In the genomic region with DNA sequence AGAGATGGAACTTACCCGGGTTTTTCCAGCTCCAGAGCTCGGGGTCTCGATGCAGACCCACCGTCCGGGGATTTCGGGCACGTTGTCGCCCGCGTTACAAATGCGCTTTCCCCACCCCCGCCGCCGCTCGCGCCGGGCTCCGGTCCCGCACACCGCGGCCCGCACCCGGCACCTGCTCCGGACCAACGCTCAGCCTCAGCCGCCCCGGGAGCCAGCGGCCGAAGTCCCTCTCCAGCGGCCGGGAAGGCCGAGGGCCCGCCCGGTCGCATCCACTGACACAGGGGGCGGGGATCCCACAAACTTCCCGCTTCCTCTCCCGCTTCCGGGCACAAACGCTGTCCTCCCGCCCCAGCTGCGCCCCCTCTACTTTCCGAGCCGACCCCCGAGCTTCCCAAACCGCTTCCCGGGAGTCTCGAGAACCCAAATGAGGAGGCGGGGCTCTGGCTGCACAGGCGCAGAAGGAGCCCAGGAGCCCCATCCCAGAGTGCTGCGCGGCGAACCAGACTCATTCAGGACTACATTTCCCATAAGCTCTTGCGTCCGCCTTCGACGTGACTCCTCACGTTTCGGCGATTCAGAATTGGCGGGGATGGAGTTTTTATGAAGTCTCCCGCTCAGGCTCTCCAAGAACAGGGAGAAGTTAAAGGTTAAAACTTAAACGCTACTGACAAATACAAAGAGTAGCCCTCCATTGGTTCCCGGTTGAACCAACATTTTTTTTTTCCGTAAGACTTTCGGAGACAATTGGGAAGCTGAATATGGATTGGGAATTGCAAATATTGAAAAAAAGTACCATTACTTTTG, we compare ENCODE assay signal across 8 cellular contexts. TPM values are rescaled to one million over a fixed set of nuclear protein-coding genes. Genes with fewer than 3 reads are reported as not detected.
DNase-seq lines count a peak whose midpoint lies in the region; ATAC-seq and TF ChIP-seq lines count a peak whose summit lies in the region.

A gene (minus strand): TSS at position 442 of the 804 bp plus-strand sequence. CDS start 2,553 bp downstream, outside the sequence.

- TSS peak; percentile 40 for BruUV-seq in Caco-2 (replicated peaks; lab: Mats Ljungman, UMichigan)

- H3K27me3 ChIP-seq in Caco-2 (replicated peaks; ENCODE audit: control insufficient read depth, insufficient read depth, low read length) = no peaks in the 10 kb centered on the region
- no peaks in the 10 kb centered on the region for H3K27me3 ChIP-seq in HUES48 (ENCODE audit: control insufficient read depth, insufficient read depth, low read length)
- H3K27me3 ChIP-seq in NT2/D1 (ENCODE audit: insufficient read depth, insufficient read length) = no peaks in the 10 kb centered on the region

- WGBS in mesodermal cell (ENCODE audit: insufficient coverage in 2 of 2), 2 experiments = 1 to 2% methylated on average over 42 to 54 of the region's 66 CpGs

- H3K4me3 Mint-ChIP-seq in Caco-2 (ENCODE audit: unreplicated experiment) = peak within 1 kb of the TSS; percentile 98
- peak within 1 kb of the TSS; percentile 99 for H3K4me3 Mint-ChIP-seq in endothelial cell (ENCODE audit: unreplicated experiment)

- H3K9ac ChIP-seq in HUES48 (ENCODE audit: low read depth, low read length) (peak within 1 kb of the TSS; percentile 57), NT2/D1 (ENCODE audit: insufficient read length, low read depth) (peak within 1 kb of the TSS; percentile 79)

- TF ChIP-seq CTCF in Caco-2 (IDR thresholded peaks at IDR 0.05; ENCODE audit: insufficient read depth in 1 of 2, low read depth in 1 of 2, low read length in 1 of 2, severe bottlenecking in 1 of 2, unreplicated experiment in 1 of 2) (no peak), endothelial cell (IDR thresholded peaks at IDR 0.05; ENCODE audit: unreplicated experiment) (no peak)

- CTCF ChIA-PET in Caco-2 (lab: Charles Lee) = interaction anchor here (0.6 to 1.0 kb wide), 2 partner anchors 21 to 647 kb away, joined by 9 to 11 read pairs; a partner anchor contains a TSS

- intact Hi-C loops in Caco-2 (cut with micrococcal nuclease; ENCODE audit: unreplicated experiment) = loop anchor here (10.0 kb wide), 1 partner anchor 409 kb away; no protein-coding TSS in a partner anchor

- peaks cover 34% of the 10 kb centered on the region for H3K4me1 Mint-ChIP-seq in Caco-2 (ENCODE audit: low read depth, unreplicated experiment)
- peaks cover 17% of the 10 kb centered on the region for H3K4me1 Mint-ChIP-seq in endothelial cell (ENCODE audit: unreplicated experiment)

- DNase-seq in Caco-2 (peak; percentile 93 to 95), NT2/D1 (ENCODE audit: low read depth, low spot score) (peak; percentile 96), endothelial cell (ENCODE audit: low spot score) (peak; percentile 89)
- DNase-seq in activated CD8-positive, alpha-beta memory T cell treated with anti-CD3 and anti-CD28 coated beads, Interleukin-2, amount 50 U/mL, for 24 hours (ENCODE audit: extremely low read depth) = peak; percentile 62
- DNase-seq in stimulated activated CD8-positive, alpha-beta memory T cell treated with anti-CD3 and anti-CD28 coated beads, Interleukin-15, amount 100 ng/mL, for 24 hours (ENCODE audit: low read depth) = peak; percentile 42

- POLR2A ChIA-PET in Caco-2 (lab: Charles Lee) = interaction anchor here (0.6 to 0.7 kb wide), 2 partner anchors 511 to 779 kb away, joined by 3 to 6 read pairs; a partner anchor contains a TSS

- peak; percentile 91 for ATAC-seq in GM21381 (IDR thresholded peaks at IDR 0.05; ENCODE audit: unreplicated experiment)

- peaks cover 6% of the 10 kb centered on the region; the same call in 1 of the 2 replicates for H3K9me3 ChIP-seq in Caco-2
- no peaks in the 10 kb centered on the region for H3K9me3 ChIP-seq in HUES48 (ENCODE audit: control insufficient read depth, insufficient read depth, low read length)
- 0 out of 2 replicates have a peak, but pooled peaks cover 5% of the 10 kb centered on the region for H3K9me3 ChIP-seq in NT2/D1 (ENCODE audit: insufficient read depth, low read length)
- peaks cover 3% of the 10 kb centered on the region for H3K9me3 ChIP-seq in mesodermal cell (ENCODE audit: control insufficient read depth, low read length)

- H3K9me3 Mint-ChIP-seq in Caco-2 (ENCODE audit: unreplicated experiment) (no peaks in the 10 kb centered on the region), endothelial cell (ENCODE audit: unreplicated experiment) (no peaks in the 10 kb centered on the region)

- H3K36me3 Mint-ChIP-seq in Caco-2 (ENCODE audit: insufficient read depth, unreplicated experiment) (peaks cover 18% of the 10 kb centered on the region), endothelial cell (ENCODE audit: low read depth, unreplicated experiment) (peaks cover 14% of the 10 kb centered on the region)

- peak within 1 kb of the TSS; percentile 74 for H3K27ac ChIP-seq in HUES48 (ENCODE audit: low read depth, low read length)
- H3K27ac ChIP-seq in mesodermal cell (ENCODE audit: low read depth, low read length, severe bottlenecking) = peak within 1 kb of the TSS; percentile 41

- H3K4me3 ChIP-seq in Caco-2 (ENCODE audit: low read depth, low read length) = peak within 1 kb of the TSS; percentile 72
- peak within 1 kb of the TSS; percentile 88 for H3K4me3 ChIP-seq in HUES48 (ENCODE audit: low read depth, low read length)
- H3K4me3 ChIP-seq in NT2/D1 (ENCODE audit: insufficient read length, low read depth) = peak within 1 kb of the TSS; percentile 66
- H3K4me3 ChIP-seq in mesodermal cell (ENCODE audit: extremely low read depth, insufficient read depth, low read length, poor library complexity, severe bottlenecking) = peak within 1 kb of the TSS; percentile 73

- no peaks in the 10 kb centered on the region for H3K27me3 Mint-ChIP-seq in Caco-2 (ENCODE audit: insufficient read depth, unreplicated experiment)
- peaks cover 3% of the 10 kb centered on the region for H3K27me3 Mint-ChIP-seq in endothelial cell (ENCODE audit: unreplicated experiment)

- H3K36me3 ChIP-seq in Caco-2 (ENCODE audit: control insufficient read depth, insufficient read depth, low read length) = no peaks in the 10 kb centered on the region
- no peaks in the 10 kb centered on the region for H3K36me3 ChIP-seq in HUES48 (ENCODE audit: control insufficient read depth, insufficient read depth, low read length)
- peaks cover 6% of the 10 kb centered on the region for H3K36me3 ChIP-seq in NT2/D1 (ENCODE audit: insufficient read depth, insufficient read length, low read length)
- H3K36me3 ChIP-seq in mesodermal cell (ENCODE audit: control insufficient read depth, insufficient read depth, low read length) = peaks cover 8% of the 10 kb centered on the region

- H3K4me1 ChIP-seq in Caco-2 (peaks cover 34% of the 10 kb centered on the region), HUES48 (ENCODE audit: control insufficient read depth, insufficient read depth, low read length) (peaks cover 26% of the 10 kb centered on the region; the same call in 1 of the 2 replicates), NT2/D1 (ENCODE audit: insufficient read depth, insufficient read length) (peaks cover 9% of the 10 kb centered on the region), mesodermal cell (ENCODE audit: control insufficient read depth, insufficient read depth, low read length, poor library complexity, severe bottlenecking) (peaks cover 23% of the 10 kb centered on the region)

- H3K27ac Mint-ChIP-seq in Caco-2 (ENCODE audit: unreplicated experiment) = peak within 1 kb of the TSS; percentile 98
- peak within 1 kb of the TSS; percentile 93 for H3K27ac Mint-ChIP-seq in endothelial cell (ENCODE audit: unreplicated experiment)

RNA-seq across cellular contexts. Expression of the gene that starts here (rescaled TPM):
- 8.1 and 10.3 TPM in 2 replicates for total RNA-seq in Caco-2 (2022)
- 6.5 TPM for total RNA-seq in endothelial cell (ENCODE audit: unreplicated experiment)
- polyA plus RNA-seq in mesodermal cell (2013, experiment 1 of 2) = 2.4 TPM
- 1.1 TPM for polyA plus RNA-seq in mesodermal cell (2013, experiment 2 of 2)

Comparison
In these comparisons a context has a peak if more than half of its experiments do, and no peak if none do; other contexts are left out.
1. Peak in every context shown above with its lines: DNase-seq, ATAC-seq, H3K4me3 ChIP-seq and H3K27ac ChIP-seq.
2. DNase-seq: peak in every context shown above with its lines; median percentile 96 in NT2/D1; 94 in Caco-2; 89 in endothelial cell; 62 in activated CD8-positive, alpha-beta memory T cell treated with anti-CD3 and anti-CD28 coated beads, Interleukin-2, amount 50 U/mL, for 24 hours; 42 in stimulated activated CD8-positive, alpha-beta memory T cell treated with anti-CD3 and anti-CD28 coated beads, Interleukin-15, amount 100 ng/mL, for 24 hours.